ENCODE assay signal across 1 cellular context in the genomic region with DNA sequence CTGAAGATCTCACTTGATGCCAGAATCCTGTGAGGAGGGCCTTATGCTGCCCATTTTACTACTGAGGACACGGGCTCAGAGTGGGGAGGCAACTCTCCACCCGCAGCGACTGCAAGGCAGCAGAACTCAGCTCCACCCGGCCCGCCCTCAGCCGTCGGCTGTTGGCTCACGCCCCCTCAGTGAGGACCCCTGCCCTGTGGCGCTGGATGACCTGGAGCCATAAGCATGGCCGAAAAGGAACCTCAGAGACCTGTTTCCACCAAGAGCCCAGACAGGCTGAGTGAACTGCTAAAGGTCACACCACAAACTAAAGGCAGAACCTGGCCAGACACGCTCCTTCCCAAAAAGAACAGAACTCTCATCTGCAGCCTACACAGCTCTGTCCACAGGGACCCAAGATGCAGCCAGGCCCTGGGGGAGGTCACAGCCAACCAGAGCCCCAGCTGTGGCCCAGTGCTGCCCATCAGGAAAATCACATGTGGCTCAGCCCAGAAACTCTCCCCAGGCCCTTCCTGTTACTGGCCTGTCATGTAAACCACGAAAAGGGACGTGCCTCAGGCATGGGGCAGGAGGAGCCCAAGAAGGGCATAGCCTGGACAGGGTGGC.
TF ChIP-seq lines count a peak whose summit lies in the region.

No MANE protein-coding gene starts in this region.

TF ChIP-seq in HCT116, 20 proteins besides CTCF, POLR2A, EP300 and RAD21 (continued from another document):
- TF ChIP-seq, protein P1, sequence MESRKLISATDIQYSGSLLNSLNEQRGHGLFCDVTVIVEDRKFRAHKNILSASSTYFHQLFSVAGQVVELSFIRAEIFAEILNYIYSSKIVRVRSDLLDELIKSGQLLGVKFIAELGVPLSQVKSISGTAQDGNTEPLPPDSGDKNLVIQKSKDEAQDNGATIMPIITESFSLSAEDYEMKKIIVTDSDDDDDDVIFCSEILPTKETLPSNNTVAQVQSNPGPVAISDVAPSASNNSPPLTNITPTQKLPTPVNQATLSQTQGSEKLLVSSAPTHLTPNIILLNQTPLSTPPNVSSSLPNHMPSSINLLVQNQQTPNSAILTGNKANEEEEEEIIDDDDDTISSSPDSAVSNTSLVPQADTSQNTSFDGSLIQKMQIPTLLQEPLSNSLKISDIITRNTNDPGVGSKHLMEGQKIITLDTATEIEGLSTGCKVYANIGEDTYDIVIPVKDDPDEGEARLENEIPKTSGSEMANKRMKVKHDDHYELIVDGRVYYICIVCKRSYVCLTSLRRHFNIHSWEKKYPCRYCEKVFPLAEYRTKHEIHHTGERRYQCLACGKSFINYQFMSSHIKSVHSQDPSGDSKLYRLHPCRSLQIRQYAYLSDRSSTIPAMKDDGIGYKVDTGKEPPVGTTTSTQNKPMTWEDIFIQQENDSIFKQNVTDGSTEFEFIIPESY (IDR thresholded peaks at IDR 0.05; ENCODE audit: extremely low read depth, insufficient replicate concordance, low read length): no peak
- TF ChIP-seq FOSL1 (IDR thresholded peaks at IDR 0.05; ENCODE audit: low read depth) (no peak), ZNF274 (IDR thresholded peaks at IDR 0.05; ENCODE audit: low read depth, low read length) (no peak), ZFX (IDR thresholded peaks at IDR 0.05) (no peak)
